ENCODE assay signal across 10 cellular contexts in genomic region chr15:49604625-49605409, GRCh38. TPM values are rescaled to one million over a fixed set of nuclear protein-coding genes. Genes with fewer than 3 reads are reported as not detected.
"Had no signal": no experiment of that assay in that cellular context is flagged by ENCODE, and none has a peak within 500 bp of the region (broad histone marks: within the 10 kb centered on the region; RNA-seq: fewer than 3 reads in every experiment).

No MANE protein-coding gene starts in this region.

- ATAC-seq: HCT116 had no signal

- H3K9ac ChIP-seq: GM23248 had no signal

- H3K4me1 ChIP-seq: HAP-1 had no signal

- H3K4me3 Mint-ChIP-seq: HFFc6 had no signal

- H3K27ac ChIP-seq: GM23248 had no signal

- H3K4me1 Mint-ChIP-seq: IgD-negative memory B cell had no signal

- H3K27ac Mint-ChIP-seq: HFFc6, IgD-negative memory B cell had no signal

- H3K4me3 ChIP-seq: GM23248, HAP-1 had no signal

- DNase-seq: GM23248, GOT3, H7, HFFc6, KG1 had no signal

- H2AFZ ChIP-seq: GM23248 had no signal

- H3K36me3 ChIP-seq: HAP-1 had no signal

- H3K27me3 Mint-ChIP-seq: IgD-negative memory B cell had no signal

- FAIRE-seq: HTR-8/SVneo had no signal

RNA-seq across cellular contexts. Expression of gene FAM227B, which starts 15.8 kb away (rescaled TPM):
- total RNA-seq: HT-29 had no signal
